ENCODE assay signal across 8 cellular contexts in genomic region chr4:176065365-176066249, GRCh38. TPM values are rescaled to one million over a fixed set of nuclear protein-coding genes. Genes with fewer than 3 reads are reported as not detected.
DNase-seq lines count a peak whose midpoint lies in the region.

Gene WDR17, plus strand, starts transcription at chr4:176065841. Its CDS starts 45,740 bp downstream, at chr4:176111581.

- peaks cover 11% of the 10 kb centered on the region for H3K4me1 Mint-ChIP-seq in activated naive CD4-positive, alpha-beta T cell treated with anti-CD3 and anti-CD28 coated beads for 36 hours (ENCODE audit: low read depth)

- H3K27ac Mint-ChIP-seq in activated naive CD4-positive, alpha-beta T cell treated with anti-CD3 and anti-CD28 coated beads for 36 hours, result no peak within 1 kb of the TSS

- in situ Hi-C loops in SK-MEL-5 (cut with HindIII; ENCODE audit: low pct_unique_long_range_greater_than_20kb, low sequenced_read_pairs), result no loop called here

- intact Hi-C loops in activated naive CD4-positive, alpha-beta T cell treated with anti-CD3 and anti-CD28 coated beads for 36 hours (cut with micrococcal nuclease), result loop anchor here (1.0 to 2.0 kb wide), 3 partner anchors 119 to 255 kb away; partner anchors contain the start of gene SPATA4

- DNase-seq in ELR (ENCODE audit: low read depth), result peak; percentile 68
- DNase-seq in HCEC 1CT, result peak; percentile 43
- peak; percentile 99 for DNase-seq in NAMALWA (ENCODE audit: low spot score)
- DNase-seq in SK-MEL-5 (ENCODE audit: low read depth, low spot score), result peak; percentile 96
- peak; percentile 80 for DNase-seq in activated naive CD4-positive, alpha-beta T cell treated with anti-CD3 and anti-CD28 coated beads for 36 hours
- peak; percentile 95 for DNase-seq in globus pallidus (ENCODE audit: low spot score)
- peak; percentile 62 to 98 (median 92) for DNase-seq in nucleus accumbens (lab: John Stamatoyannopoulos, UW)
- peak; percentile 49 to 96 (median 89) for DNase-seq in substantia nigra (lab: John Stamatoyannopoulos, UW)

- CTCF ChIA-PET in activated naive CD4-positive, alpha-beta T cell treated with anti-CD3 and anti-CD28 coated beads for 36 hours (lab: Charles Lee), result no interaction called here

- peak within 1 kb of the TSS; percentile 86 for H3K4me3 Mint-ChIP-seq in activated naive CD4-positive, alpha-beta T cell treated with anti-CD3 and anti-CD28 coated beads for 36 hours

- no peaks in the 10 kb centered on the region for H3K36me3 Mint-ChIP-seq in activated naive CD4-positive, alpha-beta T cell treated with anti-CD3 and anti-CD28 coated beads for 36 hours (ENCODE audit: low read depth)

- peaks cover 20% of the 10 kb centered on the region for H3K27me3 Mint-ChIP-seq in activated naive CD4-positive, alpha-beta T cell treated with anti-CD3 and anti-CD28 coated beads for 36 hours (ENCODE audit: low read depth)

- no peaks in the 10 kb centered on the region for H3K9me3 Mint-ChIP-seq in activated naive CD4-positive, alpha-beta T cell treated with anti-CD3 and anti-CD28 coated beads for 36 hours

- H3K27ac ChIP-seq in substantia nigra (ENCODE audit: low read depth, low read length, poor library complexity, severe bottlenecking), result peak within 1 kb of the TSS; percentile 14

RNA-seq across cellular contexts. Expression of gene WDR17, which starts in this region (rescaled TPM):
- 9.9 and 10.7 TPM in 2 replicates for total RNA-seq in SK-MEL-5 (2014; rRNA removed; shearing (Covaris generic))
- polyA plus RNA-seq in SK-MEL-5 (2015; cell fraction: cytosol; rRNA removed), result 8.1 and 12.5 TPM in 2 replicates
- 39.5 and 53.0 TPM in 2 replicates for polyA plus RNA-seq in SK-MEL-5 (2015; cell fraction: nucleus; rRNA removed)
- 1 to 10 TPM; 1.4 to 1.7 TPM for total RNA-seq in activated naive CD4-positive, alpha-beta T cell treated with anti-CD3 and anti-CD28 coated beads for 36 hours

Comparison
In these comparisons a context has a peak if more than half of its experiments do, and no peak if none do; other contexts are left out.
1. Peak in every context shown above with its lines: DNase-seq and H3K27ac ChIP-seq.
2. DNase-seq: peak in every context shown above with its lines; median percentile 99 in NAMALWA; 96 in SK-MEL-5; 95 in globus pallidus; 92 in nucleus accumbens; 89 in substantia nigra; 80 in activated naive CD4-positive, alpha-beta T cell treated with anti-CD3 and anti-CD28 coated beads for 36 hours; 68 in ELR; 43 in HCEC 1CT.